8 cellular contexts compared by ENCODE assay signal in genomic region chr3:123618768-123619484, GRCh38. TPM values are rescaled to one million over a fixed set of nuclear protein-coding genes. Genes with fewer than 3 reads are reported as not detected.
DNase-seq lines count a peak whose midpoint lies in the region; ATAC-seq and TF ChIP-seq lines count a peak whose summit lies in the region.

No MANE protein-coding gene starts in this region.

- H3K4me1 ChIP-seq in SJSA1 (replicated peaks): peaks cover 37% of the 10 kb centered on the region
- H3K4me1 ChIP-seq in sigmoid colon: peaks cover 0 to 75% (median 48%) of the 10 kb centered on the region in 4 donors

- intact Hi-C loops in sigmoid colon (cut with DNase I): no loop called here

- DNase-seq in GM04503 (ENCODE audit: low read depth): peak; percentile 31
- DNase-seq in SJSA1 (ENCODE audit: low read depth in 1 of 2, low spot score in 2 of 2): no peak
- peak; percentile 86 for DNase-seq in fibroblast of the conjunctiva (ENCODE audit: low read depth)
- DNase-seq in sigmoid colon: peak; percentile 89
- DNase-seq in activated CD8-positive, alpha-beta memory T cell treated with anti-CD3 and anti-CD28 coated beads, Interleukin-2, amount 50 U/mL, for 48 hours: no peak
- no peak for DNase-seq in cerebellar nuclear complex (lab: John Stamatoyannopoulos, UW)

- TF ChIP-seq POLR2A in sigmoid colon (IDR thresholded peaks at IDR 0.05): no peak

- no peak for TF ChIP-seq EP300 in sigmoid colon (IDR thresholded peaks at IDR 0.05)

- peak overlapping the region; percentile 28 for H3K4me3 ChIP-seq in SJSA1
- peak overlapping the region; percentile 51 to 66 (median 60) for H3K4me3 ChIP-seq in sigmoid colon

- WGBS in sigmoid colon, 2 donors: 52 to 63% methylated on average over 5 of the region's 5 CpGs

- H3K27me3 ChIP-seq in SJSA1 (replicated peaks) (no peaks in the 10 kb centered on the region), sigmoid colon (no peaks in the 10 kb centered on the region)

- H3K36me3 ChIP-seq in SJSA1 (peaks cover 8% of the 10 kb centered on the region), sigmoid colon (peaks cover 19 to 77% (median 31%) of the 10 kb centered on the region in 4 donors)

- H3K27ac ChIP-seq in SJSA1 (no peak overlapping the region), sigmoid colon (peak overlapping the region; percentile 90 to 98 (median 93))

- no peak for TF ChIP-seq CTCF in sigmoid colon (IDR thresholded peaks at IDR 0.05)

- no peak for ATAC-seq in GM18858 (IDR thresholded peaks at IDR 0.05; ENCODE audit: unreplicated experiment)
- ATAC-seq in GM19452 (IDR thresholded peaks at IDR 0.05; ENCODE audit: unreplicated experiment): no peak

- H3K9me3 ChIP-seq in SJSA1 (replicated peaks) (no peaks in the 10 kb centered on the region), sigmoid colon (no peaks in the 10 kb centered on the region)

RNA-seq across cellular contexts. Expression of gene HACD2, which starts 34.1 kb away (rescaled TPM):
- 28.0 and 38.9 TPM in 2 replicates for total RNA-seq in SJSA1 (2014; rRNA removed; shearing (Covaris generic))
- 10 to 100 TPM; 15.3 to 26.4 (median 19.2) TPM for total RNA-seq in sigmoid colon
- polyA plus RNA-seq in sigmoid colon: 10 to 100 TPM in 1 of 3 donors, 1 to 10 TPM in 2; 6.6 to 24.9 (median 7.6) TPM

Comparison
In these comparisons a context has a peak if more than half of its experiments do, and no peak if none do; other contexts are left out.
1. DNase-seq: peak in GM04503 (single experiment), fibroblast of the conjunctiva (single experiment) and sigmoid colon (single experiment); none in SJSA1 (0 of 2), activated CD8-positive, alpha-beta memory T cell treated with anti-CD3 and anti-CD28 coated beads, Interleukin-2, amount 50 U/mL, for 48 hours (single experiment) and cerebellar nuclear complex (0 of 2).